ENCODE assay signal across 9 cellular contexts in genomic region chr13:39273953-39274352, GRCh38.
DNase-seq lines count a peak whose midpoint lies in the region; ATAC-seq and TF ChIP-seq lines count a peak whose summit lies in the region.
"Had no signal": no experiment of that assay in that cellular context is flagged by ENCODE, and none has a peak within 500 bp of the region (broad histone marks: within the 10 kb centered on the region; RNA-seq: fewer than 3 reads in every experiment).

No MANE protein-coding gene starts in this region.

- H3K27ac Mint-ChIP-seq in natural killer cell, result no peak overlapping the region
- H3K27ac Mint-ChIP-seq: natural killer cell treated with Interleukin-12 subunit alpha and Interleukin-12 subunit beta and Interleukin-15 and Interleukin-18, amount 100 ng/mL, for 72 hours had no signal

- H3K4me3 ChIP-seq in brain microvascular endothelial cell (ENCODE audit: low read depth, low read length), result no peak overlapping the region

- H3K9me3 Mint-ChIP-seq in natural killer cell, result no peaks in the 10 kb centered on the region
- H3K9me3 Mint-ChIP-seq: natural killer cell treated with Interleukin-12 subunit alpha and Interleukin-12 subunit beta and Interleukin-15 and Interleukin-18, amount 100 ng/mL, for 72 hours had no signal

- in situ Hi-C loops in G401 (cut with HindIII; ENCODE audit: low sequenced_read_pairs), result no loop called here
- in situ Hi-C loops in brain microvascular endothelial cell (cut with HindIII; ENCODE audit: low pct_ligation_motif_present, low sequenced_read_pairs), result no loop called here

- intact Hi-C loops in natural killer cell (cut with micrococcal nuclease), result no loop called here

- no peaks in the 10 kb centered on the region for H3K27me3 Mint-ChIP-seq in natural killer cell (ENCODE audit: low read depth in 2 of 2)
- H3K27me3 Mint-ChIP-seq: natural killer cell treated with Interleukin-12 subunit alpha and Interleukin-12 subunit beta and Interleukin-15 and Interleukin-18, amount 100 ng/mL, for 72 hours had no signal

- no peaks in the 10 kb centered on the region for H3K36me3 Mint-ChIP-seq in natural killer cell
- H3K36me3 Mint-ChIP-seq: natural killer cell treated with Interleukin-12 subunit alpha and Interleukin-12 subunit beta and Interleukin-15 and Interleukin-18, amount 100 ng/mL, for 72 hours had no signal

- H3K4me1 Mint-ChIP-seq in natural killer cell, result no peaks in the 10 kb centered on the region

- ATAC-seq in natural killer cell, result no peak
- ATAC-seq: natural killer cell treated with Interleukin-12 subunit alpha and Interleukin-12 subunit beta and Interleukin-15 and Interleukin-18, amount 100 ng/mL, for 72 hours had no signal

- no peak overlapping the region for H3K4me3 Mint-ChIP-seq in natural killer cell
- H3K4me3 Mint-ChIP-seq: natural killer cell treated with Interleukin-12 subunit alpha and Interleukin-12 subunit beta and Interleukin-15 and Interleukin-18, amount 100 ng/mL, for 72 hours had no signal

- peak; percentile 77 for DNase-seq in G401 (ENCODE audit: low spot score)
- peak; percentile 6 for DNase-seq in LHCN-M2 (ENCODE audit: low read depth)
- DNase-seq in brain microvascular endothelial cell, result no peak
- peak; percentile 34 for DNase-seq in lung microvascular endothelial cell (ENCODE audit: low read depth in 2 of 2)
- no peak for DNase-seq in H4 (ENCODE audit: low spot score)
- no peak for DNase-seq in T-helper 9 cell
- no peak for DNase-seq in stimulated activated CD4-positive, alpha-beta T cell treated with anti-CD3 and anti-CD28 coated beads, Interleukin-4, amount 100 ng/mL, for 1 hour
- no peak for DNase-seq in natural killer cell

- H3K27ac ChIP-seq in brain microvascular endothelial cell, result no peak overlapping the region

- TF ChIP-seq CTCF in brain microvascular endothelial cell (IDR thresholded peaks at IDR 0.05; ENCODE audit: low read depth, low read length, missing control alignments) (peak; percentile 41), natural killer cell (IDR thresholded peaks at IDR 0.05) (no peak)

- no peaks in the 10 kb centered on the region for H3K36me3 ChIP-seq in brain microvascular endothelial cell (replicated peaks)

- no peaks in the 10 kb centered on the region for H3K27me3 ChIP-seq in brain microvascular endothelial cell (replicated peaks)

Comparison
In these comparisons a context has a peak if more than half of its experiments do, and no peak if none do; other contexts are left out.
1. DNase-seq: peak in G401 (single experiment), LHCN-M2 (single experiment) and lung microvascular endothelial cell (2 of 2); none in brain microvascular endothelial cell (single experiment), H4 (single experiment), T-helper 9 cell (single experiment), stimulated activated CD4-positive, alpha-beta T cell treated with anti-CD3 and anti-CD28 coated beads, Interleukin-4, amount 100 ng/mL, for 1 hour (single experiment) and natural killer cell (single experiment).